ENCODE assay signal across 8 cellular contexts in the genomic region with DNA sequence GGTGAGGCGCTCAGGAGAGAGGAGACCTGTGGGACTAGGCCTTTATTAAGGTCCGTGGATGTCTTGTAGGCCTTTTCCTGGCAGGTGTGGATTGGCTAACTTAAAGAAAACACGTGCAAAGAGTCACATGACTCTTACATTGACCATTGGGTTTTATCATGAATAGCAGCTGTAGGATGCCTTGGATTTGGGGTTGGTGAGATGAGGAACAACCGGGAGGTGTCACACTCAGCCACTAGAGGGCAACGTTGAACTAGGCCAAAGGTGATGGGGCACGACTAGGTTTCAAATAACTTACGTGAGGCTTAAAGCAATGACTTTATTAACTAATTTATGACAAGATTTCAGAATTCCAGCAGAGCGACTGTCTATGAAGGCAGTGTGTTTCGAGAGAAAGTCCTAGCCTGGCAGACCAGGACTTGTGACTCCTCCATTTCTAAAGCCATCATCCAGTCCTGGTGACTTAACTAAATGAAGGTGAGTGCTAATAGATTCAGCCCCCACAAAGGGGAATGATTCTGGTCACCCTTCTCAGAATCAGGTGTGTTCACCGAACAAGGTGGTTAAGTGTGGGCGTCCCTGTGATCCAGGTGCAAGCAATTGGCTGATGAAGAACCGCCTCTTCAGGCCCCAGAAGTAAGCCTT.
DNase-seq lines count a peak whose midpoint lies in the region; ATAC-seq and TF ChIP-seq lines count a peak whose summit lies in the region.

No MANE protein-coding gene starts in this region.

- peaks cover 3% of the 10 kb centered on the region for H3K27me3 Mint-ChIP-seq in glutamatergic neuron (ENCODE audit: unreplicated experiment)
- peaks cover 54% of the 10 kb centered on the region for H3K27me3 Mint-ChIP-seq in T-helper 2 cell treated with Interferon-gamma antibody and Interleukin-4, amounts not matched to agents 5 μg/mL and 100 μg/mL, for 36 hours (ENCODE audit: low read depth)

- H3K4me3 Mint-ChIP-seq in glutamatergic neuron (ENCODE audit: unreplicated experiment) = no peak overlapping the region
- H3K4me3 Mint-ChIP-seq in T-helper 2 cell treated with Interferon-gamma antibody and Interleukin-4, amounts not matched to agents 5 μg/mL and 100 μg/mL, for 36 hours = no peak overlapping the region

- no peaks in the 10 kb centered on the region for H3K9me3 Mint-ChIP-seq in glutamatergic neuron (ENCODE audit: unreplicated experiment)
- H3K9me3 Mint-ChIP-seq in T-helper 2 cell treated with Interferon-gamma antibody and Interleukin-4, amounts not matched to agents 5 μg/mL and 100 μg/mL, for 36 hours = no peaks in the 10 kb centered on the region

- no peak overlapping the region for H3K4me3 ChIP-seq in Jurkat, Clone E6-1 (ENCODE audit: low read length)

- no peak overlapping the region for H3K27ac Mint-ChIP-seq in glutamatergic neuron (ENCODE audit: unreplicated experiment)
- no peak overlapping the region for H3K27ac Mint-ChIP-seq in T-helper 2 cell treated with Interferon-gamma antibody and Interleukin-4, amounts not matched to agents 5 μg/mL and 100 μg/mL, for 36 hours

- H3K36me3 Mint-ChIP-seq in glutamatergic neuron (ENCODE audit: unreplicated experiment) = no peaks in the 10 kb centered on the region
- no peaks in the 10 kb centered on the region for H3K36me3 Mint-ChIP-seq in T-helper 2 cell treated with Interferon-gamma antibody and Interleukin-4, amounts not matched to agents 5 μg/mL and 100 μg/mL, for 36 hours (ENCODE audit: low read depth)

- TF ChIP-seq CTCF in glutamatergic neuron (IDR thresholded peaks at IDR 0.05; ENCODE audit: partially characterized antibody, unreplicated experiment) = peak; percentile 83

- H3K4me1 Mint-ChIP-seq in glutamatergic neuron (ENCODE audit: low read depth, unreplicated experiment) = no peaks in the 10 kb centered on the region
- H3K4me1 Mint-ChIP-seq in T-helper 2 cell treated with Interferon-gamma antibody and Interleukin-4, amounts not matched to agents 5 μg/mL and 100 μg/mL, for 36 hours (ENCODE audit: low read depth) = peaks cover 4% of the 10 kb centered on the region

- DNase-seq in NK-92 treated with Interleukin-12 subunit alpha and Interleukin-12 subunit beta, amount 100 ng/mL, for 24 hours (lab: John Stamatoyannopoulos, UW) = peak; percentile 44
- DNase-seq in NK-92 (lab: John Stamatoyannopoulos, UW; ENCODE audit: unreplicated experiment) (no peak), glutamatergic neuron (peak; percentile 47)
- peak; percentile 32 for DNase-seq in Jurkat, Clone E6-1 (ENCODE audit: low read depth, low spot score)
- DNase-seq in activated CD4-positive, alpha-beta T cell treated with anti-CD3 and anti-CD28 coated beads for 4 hours = peak; percentile 4 to 6
- DNase-seq in stimulated activated CD8-positive, alpha-beta memory T cell treated with anti-CD3 and anti-CD28 coated beads, Interleukin-4, amount 100 ng/mL, for 24 hours (ENCODE audit: low read depth) = peak; percentile 11
- DNase-seq in T-helper 2 cell treated with Interferon-gamma antibody and Interleukin-4, amounts not matched to agents 5 μg/mL and 100 μg/mL, for 36 hours (ENCODE audit: low spot score) = no peak

- peak; percentile 74 for ATAC-seq in GM21576 (IDR thresholded peaks at IDR 0.05; ENCODE audit: unreplicated experiment)

Comparison
In these comparisons a context has a peak if more than half of its experiments do, and no peak if none do; other contexts are left out.
1. DNase-seq: peak in NK-92 treated with Interleukin-12 subunit alpha and Interleukin-12 subunit beta, amount 100 ng/mL, for 24 hours (single experiment), Jurkat, Clone E6-1 (single experiment), activated CD4-positive, alpha-beta T cell treated with anti-CD3 and anti-CD28 coated beads for 4 hours (2 of 2), glutamatergic neuron (single experiment) and stimulated activated CD8-positive, alpha-beta memory T cell treated with anti-CD3 and anti-CD28 coated beads, Interleukin-4, amount 100 ng/mL, for 24 hours (single experiment); none in NK-92 (single experiment) and T-helper 2 cell treated with Interferon-gamma antibody and Interleukin-4, amounts not matched to agents 5 μg/mL and 100 μg/mL, for 36 hours (single experiment).